Comparison of ENCODE assay signal across 8 cellular contexts in the genomic region with DNA sequence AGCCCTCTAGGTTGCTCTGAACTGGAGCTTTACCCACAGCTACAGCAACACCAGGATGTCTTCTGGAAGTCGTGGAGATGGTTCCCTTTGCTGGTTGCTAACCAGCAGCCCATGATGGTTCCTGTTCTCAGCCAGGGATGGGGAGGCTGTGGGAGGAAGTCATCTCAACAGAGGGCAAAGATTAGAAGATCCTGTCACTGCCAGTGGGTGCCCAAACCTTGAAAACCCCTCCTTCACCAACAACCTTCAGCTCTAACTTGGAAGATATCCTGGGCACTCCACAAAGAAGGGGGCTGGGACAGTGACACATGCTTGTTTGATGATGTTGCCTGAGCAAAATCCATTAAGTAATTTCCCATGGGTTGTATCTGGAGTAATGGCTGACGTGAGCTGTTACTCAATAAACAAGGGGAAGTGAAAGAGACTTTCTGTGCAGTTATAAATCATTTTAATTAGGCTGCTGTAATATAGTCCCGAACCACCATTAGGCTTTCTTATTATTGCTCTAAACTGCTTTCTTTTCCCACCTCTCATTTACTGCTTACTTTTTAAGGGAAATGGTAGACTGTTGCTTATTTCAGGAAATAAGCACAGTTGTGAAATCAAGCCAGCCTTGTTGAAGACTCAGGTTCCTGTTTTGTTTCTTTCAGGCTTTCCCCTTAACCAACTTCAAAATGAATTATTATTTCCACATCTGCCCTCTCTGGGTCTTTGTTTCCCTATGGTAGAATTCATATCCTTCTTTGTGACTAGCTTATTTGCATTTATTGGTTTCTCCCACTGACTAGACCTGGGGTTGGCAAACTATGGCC.
DNase-seq lines count a peak whose midpoint lies in the region; ATAC-seq and TF ChIP-seq lines count a peak whose summit lies in the region.

No MANE protein-coding gene starts in this region.

- H3K27ac Mint-ChIP-seq in nephron progenitor cell: peak overlapping the region; percentile 94
- H3K27ac Mint-ChIP-seq in activated CD4-positive, alpha-beta memory T cell treated with anti-CD3 and anti-CD28 coated beads for 36 hours: no peak overlapping the region

- peaks cover 8% of the 10 kb centered on the region for H3K27me3 Mint-ChIP-seq in nephron progenitor cell (ENCODE audit: low read depth, poor library complexity)
- no peaks in the 10 kb centered on the region for H3K27me3 Mint-ChIP-seq in activated CD4-positive, alpha-beta memory T cell treated with anti-CD3 and anti-CD28 coated beads for 36 hours

- no peaks in the 10 kb centered on the region for H3K27me3 ChIP-seq in adipocyte (replicated peaks; ENCODE audit: control insufficient read depth, insufficient read depth, low read length)

- no peaks in the 10 kb centered on the region for H3K36me3 Mint-ChIP-seq in nephron progenitor cell (ENCODE audit: low read depth)
- H3K36me3 Mint-ChIP-seq in activated CD4-positive, alpha-beta memory T cell treated with anti-CD3 and anti-CD28 coated beads for 36 hours: no peaks in the 10 kb centered on the region

- no peaks in the 10 kb centered on the region for H3K9me3 ChIP-seq in adipocyte (ENCODE audit: control insufficient read depth, low read length)

- intact Hi-C loops in activated CD4-positive, alpha-beta memory T cell treated with anti-CD3 and anti-CD28 coated beads for 36 hours (cut with micrococcal nuclease): no loop called here

- no peak overlapping the region for H3K4me3 Mint-ChIP-seq in nephron progenitor cell
- no peak overlapping the region for H3K4me3 Mint-ChIP-seq in activated CD4-positive, alpha-beta memory T cell treated with anti-CD3 and anti-CD28 coated beads for 36 hours

- no peaks in the 10 kb centered on the region for H3K9me3 Mint-ChIP-seq in nephron progenitor cell
- peaks cover 2% of the 10 kb centered on the region for H3K9me3 Mint-ChIP-seq in activated CD4-positive, alpha-beta memory T cell treated with anti-CD3 and anti-CD28 coated beads for 36 hours

- H3K9ac ChIP-seq in adipocyte (ENCODE audit: low read length): peak overlapping the region; percentile 7

- ATAC-seq in GM18508 (IDR thresholded peaks at IDR 0.05; ENCODE audit: insufficient read depth, unreplicated experiment): peak; percentile 89
- ATAC-seq in HG02973 (IDR thresholded peaks at IDR 0.05; ENCODE audit: unreplicated experiment): peak; percentile 64

- TF ChIP-seq CTCF in nephron progenitor cell (IDR thresholded peaks at IDR 0.05): no peak

- peak; percentile 9 for DNase-seq in adipocyte (ENCODE audit: low read depth)
- DNase-seq in nephron progenitor cell: peak; percentile 8
- DNase-seq in islet precursor cell: no peak
- no peak for DNase-seq in cortex of kidney (lab: John Stamatoyannopoulos, UW)
- DNase-seq in activated CD8-positive, alpha-beta memory T cell treated with anti-CD3 and anti-CD28 coated beads, Interleukin-2, amount 50 U/mL, for 4 hours: no peak
- no peak for DNase-seq in activated CD4-positive, alpha-beta memory T cell treated with anti-CD3 and anti-CD28 coated beads for 36 hours

- H3K4me1 Mint-ChIP-seq in nephron progenitor cell: peaks cover 30% of the 10 kb centered on the region
- no peaks in the 10 kb centered on the region for H3K4me1 Mint-ChIP-seq in activated CD4-positive, alpha-beta memory T cell treated with anti-CD3 and anti-CD28 coated beads for 36 hours (ENCODE audit: low read depth)

- CTCF ChIA-PET in activated CD4-positive, alpha-beta memory T cell treated with anti-CD3 and anti-CD28 coated beads for 36 hours (lab: Charles Lee): no interaction called here

- peak overlapping the region; percentile 57 for H3K4me3 ChIP-seq in adipocyte (ENCODE audit: low read length)

- peaks cover 23% of the 10 kb centered on the region for H3K36me3 ChIP-seq in adipocyte (ENCODE audit: control insufficient read depth, insufficient read depth, low read length, severe bottlenecking)

- POLR2A ChIA-PET in activated CD4-positive, alpha-beta memory T cell treated with anti-CD3 and anti-CD28 coated beads for 36 hours (lab: Charles Lee): no interaction called here

- H3K4me1 ChIP-seq in adipocyte (ENCODE audit: control insufficient read depth, insufficient read depth, low read length): peaks cover 19% of the 10 kb centered on the region

Comparison
In these comparisons a context has a peak if more than half of its experiments do, and no peak if none do; other contexts are left out.
1. DNase-seq: peak in adipocyte (single experiment) and nephron progenitor cell (single experiment); none in islet precursor cell (single experiment), cortex of kidney (single experiment), activated CD8-positive, alpha-beta memory T cell treated with anti-CD3 and anti-CD28 coated beads, Interleukin-2, amount 50 U/mL, for 4 hours (single experiment) and activated CD4-positive, alpha-beta memory T cell treated with anti-CD3 and anti-CD28 coated beads for 36 hours (single experiment).